ENCODE assay signal across 19 cellular contexts in genomic region chr10:113915540-113915939, GRCh38.
DNase-seq lines count a peak whose midpoint lies in the region; ATAC-seq, FAIRE-seq and TF ChIP-seq lines count a peak whose summit lies in the region.
"Had no signal": no experiment of that assay in that cellular context is flagged by ENCODE, and none has a peak within 500 bp of the region (broad histone marks: within the 10 kb centered on the region; RNA-seq: fewer than 3 reads in every experiment).

No MANE protein-coding gene starts in this region.

- peak overlapping the region; percentile 34 for H3K27ac Mint-ChIP-seq in T-helper 17 cell
- H3K27ac Mint-ChIP-seq in CD4-positive, alpha-beta T cell: no peak overlapping the region

- TF ChIP-seq RAD21 in HepG2 (CRISPR knock-in tag; IDR thresholded peaks at IDR 0.05): no peak

- no peak overlapping the region for H3K27ac ChIP-seq in HepG2 (ENCODE audit: extremely low read length, insufficient read depth, low read length)
- H3K27ac ChIP-seq in right lobe of liver: no peak overlapping the region
- H3K27ac ChIP-seq in left lung: peak overlapping the region; percentile 47 to 62
- H3K27ac ChIP-seq in upper lobe of right lung: peak overlapping the region; percentile 64
- no peak overlapping the region for H3K27ac ChIP-seq in CD4-positive, alpha-beta T cell (ENCODE audit: low read depth, low read length)
- H3K27ac ChIP-seq in RWPE1: no peak overlapping the region
- H3K27ac ChIP-seq: C4-2B, GM23248 had no signal

- no peak overlapping the region for H3K9ac ChIP-seq in HepG2 (ENCODE audit: insufficient read depth, low read depth, low read length)
- H3K9ac ChIP-seq: GM23248 had no signal

- H2AFZ ChIP-seq in HepG2 (ENCODE audit: low read length): no peak overlapping the region
- H2AFZ ChIP-seq: GM23248 had no signal

- CTCF ChIA-PET in HepG2 (lab: Yijun Ruan, JAX; ENCODE audit: low intra/inter-chr PET ratio, low total read pairs) (no interaction called here), RWPE1 (lab: Yijun Ruan, JAX) (no interaction called here)
- CTCF ChIA-PET in CD4-positive, alpha-beta T cell (lab: Charles Lee): interaction anchor here (0.6 kb wide), 1 partner anchor 45 kb away, joined by 3 read pairs; no protein-coding TSS in a partner anchor

- no peak overlapping the region for H3K4me3 Mint-ChIP-seq in T-helper 17 cell
- no peak overlapping the region for H3K4me3 Mint-ChIP-seq in CD4-positive, alpha-beta T cell
- H3K4me3 Mint-ChIP-seq: CD8-positive, alpha-beta memory T cell had no signal

- in situ Hi-C loops in HepG2 (cut with HindIII; ENCODE audit: extremely low pct_ligation_motif_present, low pct_unique_long_range_greater_than_20kb): no loop called here

- no peaks in the 10 kb centered on the region for H3K79me2 ChIP-seq in HepG2 (ENCODE audit: insufficient read depth, low read length)

- ATAC-seq in HepG2: no peak
- no peak for ATAC-seq in right lobe of liver
- no peak for ATAC-seq in T-helper 17 cell
- ATAC-seq in left lung: no peak
- ATAC-seq in upper lobe of right lung: no peak
- ATAC-seq in GM19023 (IDR thresholded peaks at IDR 0.05; ENCODE audit: unreplicated experiment): no peak
- ATAC-seq in CD4-positive, alpha-beta T cell (ENCODE audit: poor library complexity): no peak
- ATAC-seq: HCT116 had no signal

- H3K4me1 Mint-ChIP-seq in T-helper 17 cell: no peaks in the 10 kb centered on the region
- H3K4me1 Mint-ChIP-seq in CD4-positive, alpha-beta T cell (ENCODE audit: low read depth): no peaks in the 10 kb centered on the region
- H3K4me1 Mint-ChIP-seq: CD8-positive, alpha-beta memory T cell had no signal

- no peak for TF ChIP-seq POLR2A in HepG2 (IDR thresholded peaks at IDR 0.05; ENCODE audit: insufficient read depth in 1 of 2, low read depth in 2 of 2, low read length in 2 of 2)
- TF ChIP-seq POLR2A in right lobe of liver (IDR thresholded peaks at IDR 0.05): no peak

- H3K4me3 ChIP-seq in HepG2 (replicated peaks in 1 of 3; ENCODE audit: insufficient read depth in 1 of 3, low read depth in 2 of 3, low read length in 3 of 3): no peak overlapping the region
- no peak overlapping the region for H3K4me3 ChIP-seq in right lobe of liver
- no peak overlapping the region for H3K4me3 ChIP-seq in left lung
- no peak overlapping the region for H3K4me3 ChIP-seq in upper lobe of right lung
- H3K4me3 ChIP-seq: GM23248 had no signal

- H3K4me1 ChIP-seq in HepG2 (ENCODE audit: insufficient read depth, low read length) (no peaks in the 10 kb centered on the region), right lobe of liver (no peaks in the 10 kb centered on the region), left lung (peaks cover 0 to 4% of the 10 kb centered on the region in 2 donors), upper lobe of right lung (peaks cover 7% of the 10 kb centered on the region)
- H3K4me1 ChIP-seq: BE2C had no signal

- TF ChIP-seq EP300 in HepG2 (IDR thresholded peaks at IDR 0.05; ENCODE audit: low read depth in 2 of 2, low read length in 2 of 2) (no peak), HepG2 (CRISPR knock-in tag; IDR thresholded peaks at IDR 0.05; ENCODE audit: borderline replicate concordance) (no peak)

- H3K4me2 ChIP-seq in HepG2 (ENCODE audit: low read depth, low read length): no peak overlapping the region

- no peaks in the 10 kb centered on the region for H3K36me3 Mint-ChIP-seq in T-helper 17 cell (ENCODE audit: low read depth)
- peaks cover 5% of the 10 kb centered on the region for H3K36me3 Mint-ChIP-seq in CD4-positive, alpha-beta T cell (ENCODE audit: low read depth)

- no peak for FAIRE-seq in HepG2 (lab: Jason Lieb, UNC)
- FAIRE-seq: A204.1, H54 had no signal

- H3K36me3 ChIP-seq in HepG2 (replicated peaks in 1 of 2; ENCODE audit: control insufficient read depth in 1 of 2, insufficient read depth in 2 of 2, low read length in 2 of 2) (no peaks in the 10 kb centered on the region; a peak in 1 of 5 replicates), right lobe of liver (no peaks in the 10 kb centered on the region), left lung (peaks cover 0 to 4% of the 10 kb centered on the region in 2 donors), upper lobe of right lung (no peaks in the 10 kb centered on the region)

- BruUV-seq in HepG2 (replicated peaks; lab: Mats Ljungman, UMichigan): no TSS peak

- no peaks in the 10 kb centered on the region for H3K9me3 ChIP-seq in HepG2 (ENCODE audit: low read length)
- no peaks in the 10 kb centered on the region for H3K9me3 ChIP-seq in right lobe of liver
- no peaks in the 10 kb centered on the region for H3K9me3 ChIP-seq in T-helper 17 cell (ENCODE audit: control insufficient read depth, low read length, poor library complexity, severe bottlenecking)
- no peaks in the 10 kb centered on the region for H3K9me3 ChIP-seq in left lung
- no peaks in the 10 kb centered on the region for H3K9me3 ChIP-seq in upper lobe of right lung
- H3K9me3 ChIP-seq in CD4-positive, alpha-beta T cell (ENCODE audit: control insufficient read depth, low read length): no peaks in the 10 kb centered on the region
- H3K9me3 ChIP-seq: BE2C, Caco-2 had no signal

- no peaks in the 10 kb centered on the region for H3K27me3 Mint-ChIP-seq in T-helper 17 cell
- no peaks in the 10 kb centered on the region for H3K27me3 Mint-ChIP-seq in CD4-positive, alpha-beta T cell
- H3K27me3 Mint-ChIP-seq: CD8-positive, alpha-beta memory T cell had no signal

- intact Hi-C loops in HepG2 (cut with micrococcal nuclease; ENCODE audit: unreplicated experiment): loop anchor here (10.0 kb wide), 1 partner anchor 189 kb away; no protein-coding TSS in a partner anchor
- intact Hi-C loops in right lobe of liver (cut with DNase I): no loop called here
- intact Hi-C loops in left lung (cut with DNase I): no loop called here
- intact Hi-C loops in upper lobe of right lung (cut with DNase I): no loop called here
- intact Hi-C loops in CD4-positive, alpha-beta T cell (cut with DNase I, micrococcal nuclease): no loop called here

- H3K9me3 Mint-ChIP-seq in CD4-positive, alpha-beta T cell: no peaks in the 10 kb centered on the region
- H3K9me3 Mint-ChIP-seq: CD8-positive, alpha-beta memory T cell had no signal

- no peak for DNase-seq in HepG2 (ENCODE audit: low spot score)
- DNase-seq in right lobe of liver: no peak
- no peak for DNase-seq in T-helper 17 cell
- DNase-seq in left lung: no peak
- DNase-seq in upper lobe of right lung: no peak
- no peak for DNase-seq in CD4-positive, alpha-beta T cell
- DNase-seq in RWPE1 (ENCODE audit: low spot score): no peak
- DNase-seq: BE2C; Caco-2; CD8-positive, alpha-beta memory T cell; DND-41; GDM1; GM23248; IMR-90 had no signal

- WGBS in HepG2 (ENCODE audit: low lambda C conversion rate): 97% methylated on average over 2 of the region's 2 CpGs
- WGBS in right lobe of liver (ENCODE audit: insufficient coverage, low coverage, low lambda C conversion rate, missing lambda C conversion rate): 90% methylated on average over 1 of the region's 2 CpGs

- H4K20me1 ChIP-seq in HepG2 (ENCODE audit: insufficient read depth, low read length): no peaks in the 10 kb centered on the region

- POLR2A ChIA-PET in HepG2 (lab: Yijun Ruan, JAX): no interaction called here
- POLR2A ChIA-PET in CD4-positive, alpha-beta T cell (lab: Charles Lee): no interaction called here
- POLR2A ChIA-PET in RWPE1 (lab: Yijun Ruan, JAX; ENCODE audit: low non-redundant PET): no interaction called here

- H3K27me3 ChIP-seq in HepG2 (ENCODE audit: control insufficient read depth in 1 of 2, insufficient read depth in 2 of 2, low read length in 2 of 2) (no peaks in the 10 kb centered on the region), right lobe of liver (no peaks in the 10 kb centered on the region), left lung (no peaks in the 10 kb centered on the region), upper lobe of right lung (no peaks in the 10 kb centered on the region)
- H3K27me3 ChIP-seq in CD4-positive, alpha-beta T cell (ENCODE audit: control insufficient read depth, insufficient read depth, low read length): no peaks in the 10 kb centered on the region
- H3K27me3 ChIP-seq: BE2C had no signal

- TF ChIP-seq CTCF in HepG2 (CRISPR knock-in tag; IDR thresholded peaks at IDR 0.05) (no peak), right lobe of liver (IDR thresholded peaks at IDR 0.05) (no peak), left lung (IDR thresholded peaks at IDR 0.05) (no peak), upper lobe of right lung (IDR thresholded peaks at IDR 0.05) (no peak), RWPE1 (conservative IDR thresholded peaks at IDR 0.05; ENCODE audit: low read depth) (no peak)
- no peak for TF ChIP-seq CTCF in CD4-positive, alpha-beta T cell (IDR thresholded peaks at IDR 0.05)

TF ChIP-seq in HepG2, 621 proteins besides CTCF, POLR2A, EP300 and RAD21:
- TF ChIP-seq GMEB2 (CRISPR knock-in tag; IDR thresholded peaks at IDR 0.05; ENCODE audit: low read depth) (no peak), RARA (CRISPR knock-in tag; IDR thresholded peaks at IDR 0.05) (no peak), SNAPC2 (CRISPR knock-in tag; IDR thresholded peaks at IDR 0.05) (no peak), TBL1XR1 (IDR thresholded peaks at IDR 0.05; ENCODE audit: borderline replicate concordance, low read length, partially characterized antibody) (no peak), SYNCRIP (IDR thresholded peaks at IDR 0.05; ENCODE audit: insufficient read depth, low read depth, low read length) (no peak), ZNF121 (CRISPR knock-in tag; IDR thresholded peaks at IDR 0.05) (peak; percentile 45; the same call in 1 of the 2 replicates), CCDC6 (CRISPR knock-in tag; IDR thresholded peaks at IDR 0.05) (no peak)

Comparison
In these comparisons a context has a peak if more than half of its experiments do, and no peak if none do; other contexts are left out.
1. H3K27ac ChIP-seq: peak in left lung (2 of 2) and upper lobe of right lung (single experiment); none in HepG2 (single experiment), right lobe of liver (0 of 3), CD4-positive, alpha-beta T cell (single experiment) and RWPE1 (single experiment).